ENCODE assay signal across 8 cellular contexts in the genomic region with DNA sequence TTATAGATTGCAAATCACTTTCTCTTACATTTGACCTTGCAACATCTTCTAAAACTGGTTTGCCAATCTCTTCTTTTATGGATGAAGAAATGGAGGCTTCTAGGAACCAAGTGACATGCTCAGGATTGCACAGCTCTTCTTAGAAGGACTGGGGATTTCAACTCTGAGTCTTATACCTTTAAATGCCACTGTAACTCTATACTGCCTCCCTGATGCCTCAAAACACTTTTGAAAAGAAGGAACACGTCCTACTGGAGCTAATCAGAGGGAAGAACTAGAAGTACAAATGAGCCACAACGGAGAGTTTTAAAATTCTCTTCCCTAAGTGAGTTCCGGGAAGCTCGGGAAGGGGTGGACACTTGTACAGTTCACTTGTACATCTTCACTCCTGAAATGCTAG. TPM values are rescaled to one million over a fixed set of nuclear protein-coding genes. Genes with fewer than 3 reads are reported as not detected.
DNase-seq lines count a peak whose midpoint lies in the region; ATAC-seq and TF ChIP-seq lines count a peak whose summit lies in the region.

No MANE protein-coding gene starts in this region.

- peaks cover 88% of the 10 kb centered on the region for H3K27me3 Mint-ChIP-seq in nephron progenitor cell (ENCODE audit: low read depth, poor library complexity)

- H3K27ac Mint-ChIP-seq in nephron progenitor cell: no peak overlapping the region

- no peak for DNase-seq in BE2C
- DNase-seq in NB4 (ENCODE audit: low read depth): peak; percentile 14
- no peak for DNase-seq in nephron progenitor cell
- DNase-seq in NCI-H2107 treated with DMSO at 0.1 percent for 48 hours (lab: John Stamatoyannopoulos, UW; ENCODE audit: unreplicated experiment): no peak
- no peak for DNase-seq in NCI-H446 treated with DMSO at 0.1 percent for 48 hours (lab: John Stamatoyannopoulos, UW)
- DNase-seq in DMS114 treated with DMSO at 0.1 percent for 48 hours (lab: John Stamatoyannopoulos, UW; ENCODE audit: unreplicated experiment): no peak

- H3K9ac ChIP-seq in endocrine pancreas (ENCODE audit: control insufficient read depth, insufficient read depth, low read length): no peak overlapping the region

- no peaks in the 10 kb centered on the region for H3K9me3 ChIP-seq in BE2C
- no peaks in the 10 kb centered on the region for H3K9me3 ChIP-seq in endocrine pancreas (ENCODE audit: control insufficient read depth, low read length)

- no peaks in the 10 kb centered on the region for H3K36me3 Mint-ChIP-seq in nephron progenitor cell (ENCODE audit: low read depth)

- TF ChIP-seq POLR2A in NB4 (IDR thresholded peaks at IDR 0.05; ENCODE audit: extremely low read depth, insufficient read length): no peak

- peak overlapping the region; percentile 84 for H3K4me3 Mint-ChIP-seq in nephron progenitor cell

- H3K27me3 ChIP-seq in BE2C (no peaks in the 10 kb centered on the region), endocrine pancreas (ENCODE audit: control insufficient read depth, insufficient read depth, low read length) (peaks cover 2% of the 10 kb centered on the region)

- no peaks in the 10 kb centered on the region for H3K9me3 Mint-ChIP-seq in nephron progenitor cell

- peaks cover 17% of the 10 kb centered on the region for H3K4me1 Mint-ChIP-seq in nephron progenitor cell

- H3K4me3 ChIP-seq in BE2C (ENCODE audit: low read depth, low read length): peak overlapping the region; percentile 65
- peak overlapping the region; percentile 59 for H3K4me3 ChIP-seq in NB4 (ENCODE audit: low read depth, low read length)
- H3K4me3 ChIP-seq in endocrine pancreas (ENCODE audit: control insufficient read depth, insufficient read depth, low read length): peak overlapping the region; percentile 85

- TF ChIP-seq CTCF in BE2C (IDR thresholded peaks at IDR 0.05; ENCODE audit: low read depth, low read length): no peak
- TF ChIP-seq CTCF in NB4 (IDR thresholded peaks at IDR 0.05; ENCODE audit: low read depth, low read length): no peak
- no peak for TF ChIP-seq CTCF in nephron progenitor cell (IDR thresholded peaks at IDR 0.05)

- no peaks in the 10 kb centered on the region; the same call in 1 of the 2 replicates for H3K4me1 ChIP-seq in BE2C
- no peaks in the 10 kb centered on the region for H3K4me1 ChIP-seq in endocrine pancreas (ENCODE audit: control insufficient read depth, insufficient read depth, low read length)

- no peaks in the 10 kb centered on the region for H3K36me3 ChIP-seq in BE2C
- no peaks in the 10 kb centered on the region for H3K36me3 ChIP-seq in endocrine pancreas (ENCODE audit: control insufficient read depth, insufficient read depth, low read length)

- ATAC-seq in GM18858 (IDR thresholded peaks at IDR 0.05; ENCODE audit: unreplicated experiment): no peak

RNA-seq across cellular contexts. Expression of a gene that starts 1.0 kb away (rescaled TPM):
- 3.2 TPM for polyA plus RNA-seq in BE2C (2012; ENCODE audit: insufficient read depth, insufficient read length, low read depth)
